Comparison of ENCODE assay signal across 8 cellular contexts in the genomic region with DNA sequence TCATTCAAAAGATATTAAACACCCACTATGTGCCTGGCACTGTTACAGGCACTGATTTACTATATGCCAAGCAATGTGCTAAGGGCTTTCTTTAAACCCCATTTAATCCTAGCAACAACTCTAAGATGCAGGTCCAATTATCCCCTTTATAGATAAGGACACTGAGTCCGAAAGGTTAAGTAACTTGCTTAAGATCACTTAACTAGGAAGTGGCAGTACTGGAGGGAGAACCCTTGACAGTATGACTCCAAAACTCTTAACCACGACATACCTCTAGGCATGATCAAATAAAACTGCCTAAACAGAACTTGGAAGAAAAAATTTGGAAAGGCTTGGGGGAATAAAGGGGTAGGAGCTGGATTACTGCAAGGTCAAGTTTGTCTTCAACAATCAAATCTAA. TPM values are rescaled to one million over a fixed set of nuclear protein-coding genes. Genes with fewer than 3 reads are reported as not detected.
A peak's percentile ranks its signal among the peaks of the same experiment; 100 is the strongest.
DNase-seq lines count a peak whose midpoint lies in the region; ATAC-seq, FAIRE-seq and TF ChIP-seq lines count a peak whose summit lies in the region.

No MANE protein-coding gene starts in this region.

- H3K27ac ChIP-seq in AG04450 (ENCODE audit: low read depth, low read length) (no peak overlapping the region), IMR-90 (ENCODE audit: insufficient read depth, low read length) (no peak overlapping the region), GM12878 (ENCODE audit: control insufficient read depth, insufficient read depth) (no peak overlapping the region; the same call in 1 of the 2 replicates), mucosa of rectum (ENCODE audit: low read depth in 2 of 2, low read length in 2 of 2) (peak overlapping the region in 1 of 2 donors; percentile 97)

- CTCF ChIA-PET in AG04450 (lab: Charles Lee): interaction anchor here (1.2 to 2.3 kb wide), 3 partner anchors 12 to 120 kb away, joined by 3 to 11 read pairs (median 10); no protein-coding TSS in a partner anchor
- CTCF ChIA-PET in IMR-90 (lab: Yijun Ruan, JAX): no interaction called here
- CTCF ChIA-PET in GM12878 (lab: Yijun Ruan, JAX): interaction anchor here (0.9 to 3.4 kb wide), 7 partner anchors 9 to 444 kb away, joined by 3 to 34 read pairs (median 5); no protein-coding TSS in a partner anchor

- SMC1A ChIA-PET in GM12878 (lab: Charles Lee; ENCODE audit: uncharacterized antibody, unreplicated experiment): interaction anchor here (0.7 to 4.8 kb wide), 10 partner anchors 8 to 200 kb away, joined by 3 to 44 read pairs (median 4); no protein-coding TSS in a partner anchor

- no peak overlapping the region; the same call in 1 of the 2 replicates for H3K56ac ChIP-seq in IMR-90 (ENCODE audit: extremely low read depth, insufficient read depth, low read length)

- H4K8ac ChIP-seq in IMR-90 (ENCODE audit: low read depth in 2 of 2, low read length in 2 of 2): no peak overlapping the region

- no peak for TF ChIP-seq CTCF in AG04450 (IDR thresholded peaks at IDR 0.05; ENCODE audit: low read depth, low read length)
- TF ChIP-seq CTCF in IMR-90 (conservative IDR thresholded peaks at IDR 0.05; ENCODE audit: low read depth, low read length): no peak
- no peak for TF ChIP-seq CTCF in GM12878 (IDR thresholded peaks at IDR 0.05 in 2 of 3, conservative IDR thresholded peaks at IDR 0.05 in 1 of 3; ENCODE audit: control insufficient read depth in 2 of 3, extremely low read depth in 1 of 3, insufficient read depth in 1 of 3, low read depth in 3 of 3, low read length in 3 of 3)

- RAD21 ChIA-PET in GM12878 (lab: Charles Lee; ENCODE audit: unreplicated experiment): interaction anchor here (0.6 to 2.4 kb wide), 9 partner anchors 13 to 444 kb away, joined by 3 to 15 read pairs (median 4); no protein-coding TSS in a partner anchor

- H3K79me1 ChIP-seq in IMR-90 (ENCODE audit: low read depth in 1 of 2, low read length in 2 of 2): peaks cover 4 to 24% of the 10 kb centered on the region in 2 experiments; a peak in 3 of 4 replicates

- peak overlapping the region; percentile 75; the same call in 1 of the 2 replicates for H3K9ac ChIP-seq in IMR-90 (ENCODE audit: low read depth, low read length)
- peak overlapping the region; percentile 93 for H3K9ac ChIP-seq in GM12878 (ENCODE audit: control insufficient read depth, insufficient read depth, low read length)
- peak overlapping the region in 1 of 2 donors; percentile 94 for H3K9ac ChIP-seq in mucosa of rectum (ENCODE audit: low read depth in 1 of 2, low read length in 2 of 2)

- TF ChIP-seq EP300 in GM12878 (IDR thresholded peaks at IDR 0.05; ENCODE audit: borderline replicate concordance in 1 of 2, control insufficient read depth in 1 of 2, low read depth in 2 of 2, low read length in 2 of 2): no peak

- FAIRE-seq in GM12878 (lab: Jason Lieb, UNC): no peak

- no peak for DNase-seq in AG04450 (ENCODE audit: low read depth, low spot score)
- DNase-seq in IMR-90: peak; percentile 21
- DNase-seq in GM12878 (ENCODE audit: low read depth, low spot score): no peak
- DNase-seq in activated CD4-positive, CD25-positive, alpha-beta regulatory T cell (lab: John Stamatoyannopoulos, UW): no peak
- no peak for DNase-seq in stimulated activated CD8-positive, alpha-beta memory T cell treated with anti-CD3 and anti-CD28 coated beads, Interleukin-4, amount 100 ng/mL, for 48 hours

- no peak overlapping the region for H3K18ac ChIP-seq in IMR-90 (ENCODE audit: low read depth, low read length)

- in situ Hi-C loops in IMR-90 (cut with MboI; ENCODE audit: low sequenced_read_pairs): no loop called here
- in situ Hi-C loops in GM12878 (cut with MboI): no loop called here

- no peak overlapping the region for H2BK5ac ChIP-seq in IMR-90 (ENCODE audit: low read depth, low read length, poor library complexity, severe bottlenecking)

- peaks cover 76% of the 10 kb centered on the region for H3K79me2 ChIP-seq in GM12878 (ENCODE audit: control insufficient read depth, insufficient read depth, low read length)

- ATAC-seq in IMR-90 (ENCODE audit: low read depth) (no peak), GM12878 (0 out of 3 replicates have a peak, but pooled peaks have one; percentile 3), GM19397 (IDR thresholded peaks at IDR 0.05; ENCODE audit: unreplicated experiment) (no peak), GM18517 (IDR thresholded peaks at IDR 0.05; ENCODE audit: unreplicated experiment) (no peak)

- no peak overlapping the region for H2BK15ac ChIP-seq in IMR-90 (ENCODE audit: low read depth, low read length)

- dilution Hi-C loops in IMR-90 (cut with HindIII; ENCODE audit: low sequenced_read_pairs, unreplicated experiment): no loop called here

- intact Hi-C loops in IMR-90 (cut with micrococcal nuclease): loop anchor here (2.0 to 5.0 kb wide), 3 partner anchors 17 to 443 kb away; no protein-coding TSS in a partner anchor
- intact Hi-C loops in GM12878 (cut with micrococcal nuclease; ENCODE audit: unreplicated experiment): loop anchor here (5.0 kb wide), 1 partner anchor 273 kb away; the partner anchor contains the start of gene TRAF1

- peak overlapping the region; percentile 100 for H3K4me2 ChIP-seq in IMR-90 (ENCODE audit: low read depth, low read length)
- H3K4me2 ChIP-seq in GM12878 (ENCODE audit: control insufficient read depth, insufficient read depth): peak overlapping the region; percentile 84

- no peak overlapping the region for H2AK5ac ChIP-seq in IMR-90 (ENCODE audit: low read depth, low read length)

- POLR2A ChIA-PET in AG04450 (lab: Yijun Ruan, JAX) (no interaction called here), IMR-90 (lab: Charles Lee; ENCODE audit: unreplicated experiment) (no interaction called here), GM12878 (lab: Charles Lee) (interaction anchor here (0.9 to 2.5 kb wide), 6 partner anchors 10 to 78 kb away, joined by 3 to 11 read pairs (median 4); no protein-coding TSS in a partner anchor)

- H2AK9ac ChIP-seq in IMR-90 (replicated peaks; ENCODE audit: low read depth, low read length, poor library complexity): no peak overlapping the region

- H2AFZ ChIP-seq in IMR-90 (replicated peaks; ENCODE audit: low read length, poor library complexity): no peak overlapping the region
- no peak overlapping the region for H2AFZ ChIP-seq in GM12878 (ENCODE audit: control insufficient read depth, low read depth, low read length)

- no peak overlapping the region for H2BK120ac ChIP-seq in IMR-90 (ENCODE audit: low read depth, low read length)

- H3K23ac ChIP-seq in IMR-90 (ENCODE audit: low read depth, low read length): peak overlapping the region; percentile 92; the same call in 1 of the 2 replicates

- H4K91ac ChIP-seq in IMR-90 (ENCODE audit: insufficient read depth, low read depth, low read length): no peak overlapping the region

- no peaks in the 10 kb centered on the region; the same call in 1 of the 2 replicates for H3K36me3 ChIP-seq in IMR-90 (ENCODE audit: control insufficient read depth, insufficient read depth, low read length)
- no peaks in the 10 kb centered on the region for H3K36me3 ChIP-seq in GM12878 (ENCODE audit: control insufficient read depth in 2 of 2, insufficient read depth in 2 of 2, low read length in 1 of 2)
- no peaks in the 10 kb centered on the region for H3K36me3 ChIP-seq in mucosa of rectum (ENCODE audit: control insufficient read depth in 2 of 2, insufficient read depth in 2 of 2, low read length in 2 of 2)

- H3K4ac ChIP-seq in IMR-90 (ENCODE audit: low read depth, low read length): no peak overlapping the region

- H3K27me3 ChIP-seq in AG04450 (ENCODE audit: control insufficient read depth, insufficient read depth, low read length) (no peaks in the 10 kb centered on the region), IMR-90 (ENCODE audit: control insufficient read depth, insufficient read depth, low read length) (no peaks in the 10 kb centered on the region), GM12878 (replicated peaks in 1 of 2; ENCODE audit: control insufficient read depth in 2 of 2, insufficient read depth in 2 of 2, low read length in 1 of 2) (no peaks in the 10 kb centered on the region), mucosa of rectum (ENCODE audit: control insufficient read depth in 2 of 2, insufficient read depth in 2 of 2, low read length in 2 of 2) (no peaks in the 10 kb centered on the region)

- WGBS in IMR-90 (ENCODE audit: extremely low coverage in 2 of 2, insufficient read length in 1 of 2), 2 experiments: no CpG with 5 or more reads among the region's 2 CpGs
- 6% methylated on average over 2 of the region's 2 CpGs for WGBS in GM12878 (ENCODE audit: insufficient coverage, insufficient replicate concordance, low lambda C conversion rate, missing lambda C conversion rate)

- peak overlapping the region; percentile 66 for H3K14ac ChIP-seq in IMR-90 (replicated peaks; ENCODE audit: low read depth, low read length)

- H3K9me1 ChIP-seq in IMR-90 (ENCODE audit: insufficient read depth, low read length): peaks cover 10% of the 10 kb centered on the region

- no peak overlapping the region for H4K5ac ChIP-seq in IMR-90 (ENCODE audit: low read depth, low read length)

- H4K20me1 ChIP-seq in IMR-90 (ENCODE audit: insufficient read depth, low read length) (peaks cover 65% of the 10 kb centered on the region), GM12878 (ENCODE audit: control insufficient read depth, insufficient read depth) (0 out of 2 replicates have a peak, but pooled peaks cover 4% of the 10 kb centered on the region)

- H3K9me3 ChIP-seq in AG04450 (ENCODE audit: control insufficient read depth, insufficient read depth, low read length) (no peaks in the 10 kb centered on the region), IMR-90 (ENCODE audit: control insufficient read depth, insufficient read depth, low read length) (no peaks in the 10 kb centered on the region), GM12878 (replicated peaks; ENCODE audit: control insufficient read depth, insufficient read depth, low read length) (no peaks in the 10 kb centered on the region), mucosa of rectum (ENCODE audit: control insufficient read depth in 2 of 2, low read length in 2 of 2) (no peaks in the 10 kb centered on the region)

- TF ChIP-seq POLR2A in IMR-90 (IDR thresholded peaks at IDR 0.05; ENCODE audit: low read depth, low read length) (no peak), GM12878 (IDR thresholded peaks at IDR 0.05; ENCODE audit: low read depth, low read length) (no peak)

- TF ChIP-seq RAD21 in IMR-90 (IDR thresholded peaks at IDR 0.05; ENCODE audit: low read length): no peak
- no peak for TF ChIP-seq RAD21 in GM12878 (IDR thresholded peaks at IDR 0.05; ENCODE audit: insufficient read depth, low read depth, low read length)

- H3K4me1 ChIP-seq in IMR-90 (ENCODE audit: control insufficient read depth, insufficient read depth, low read length) (peaks cover 9% of the 10 kb centered on the region), GM12878 (ENCODE audit: control insufficient read depth, insufficient read depth, low read length) (peaks cover 8% of the 10 kb centered on the region), mucosa of rectum (ENCODE audit: control insufficient read depth in 2 of 2, insufficient read depth in 2 of 2, low read length in 2 of 2) (peaks cover 38 to 45% of the 10 kb centered on the region in 2 donors)

- no peak overlapping the region for H2BK20ac ChIP-seq in IMR-90 (ENCODE audit: low read depth, low read length)

- H3K4me3 ChIP-seq in AG04450 (ENCODE audit: low read depth, low read length) (peak overlapping the region; percentile 81), IMR-90 (ENCODE audit: insufficient read depth, low read depth, low read length) (peak overlapping the region; percentile 77), GM12878 (peak overlapping the region; percentile 90), mucosa of rectum (ENCODE audit: low read length in 2 of 2) (peak overlapping the region; percentile 98 to 99)

- TSS peak; percentile 45 for BruUV-seq in IMR-90 (replicated peaks; lab: Mats Ljungman, UMichigan)
- no TSS peak for BruUV-seq in GM12878 (replicated peaks; lab: Mats Ljungman, UMichigan)

RNA-seq across cellular contexts. Expression of gene RAB14, which starts 1.7 kb away (rescaled TPM):
- polyA plus RNA-seq in AG04450 (2011; rRNA removed) (36.1 and 40.3 TPM in 2 replicates), IMR-90 (2012; rRNA removed) (22.8 and 29.3 TPM in 2 replicates), GM12878 (2011; rRNA removed) (23.7 and 32.9 TPM in 2 replicates), GM12878 (2014; fragmentation: Illumina TruSeq; extraction: Trizol) (40.8 and 48.7 TPM in 2 replicates), GM12878 (2014; fragmentation: Nextera tagmentation; extraction: Ambion mirVana) (10 to 100 TPM; 21.3 to 26.0 TPM), GM12878 (2014; rRNA removed) (15.2 and 16.7 TPM in 2 replicates), GM12878 (2016; fragmentation: Nextera tagmentation; extraction: Ambion mirVana) (10 to 100 TPM; 57.4 to 59.9 TPM)
- 13.5 and 21.9 TPM in 2 replicates for polyA minus RNA-seq in AG04450 (2011; rRNA and poly(A)+ RNA removed)
- total RNA-seq in IMR-90 (2012; rRNA removed) (20.1 and 36.1 TPM in 2 replicates), GM12878 (2014; rRNA removed) (16.9 and 21.0 TPM in 2 replicates), GM12878 (2014; rRNA removed; fragmentation: Illumina TruSeq; extraction: Trizol) (24.9 and 25.7 TPM in 2 replicates), GM12878 (2021) (46.7 and 51.1 TPM in 2 replicates)
- polyA plus RNA-seq in IMR-90 (2012; cell fraction: cytosol; rRNA removed): 4.7 and 8.9 TPM in 2 replicates
- 2.7 and 18.8 TPM in 2 replicates for polyA plus RNA-seq in IMR-90 (2012; cell fraction: nucleus; rRNA removed; ENCODE audit: low replicate concordance)
- 35.6 and 36.7 TPM in 2 replicates for total RNA-seq in GM12878 (2013; cell fraction: nucleolus; rRNA removed)
- polyA plus RNA-seq in GM12878 (2011; ENCODE audit: low read depth): 14.7 TPM
- 9.2 and 15.0 TPM in 2 replicates for polyA plus RNA-seq in GM12878 (2011; cell fraction: cytosol; rRNA removed)
- polyA plus RNA-seq in GM12878 (2011; cell fraction: nucleus; rRNA removed): 22.0 and 23.5 TPM in 2 replicates
- polyA plus RNA-seq in GM12878 (2012): 20.5 and 29.2 TPM in 2 replicates
- polyA minus RNA-seq in GM12878 (2011; rRNA and poly(A)+ RNA removed): 12.1 and 15.5 TPM in 2 replicates
- polyA minus RNA-seq in GM12878 (2011; cell fraction: cytosol; rRNA and poly(A)+ RNA removed): 8.8 and 10.2 TPM in 2 replicates
- polyA minus RNA-seq in GM12878 (2011; cell fraction: nucleus; rRNA and poly(A)+ RNA removed): 16.1 and 26.0 TPM in 2 replicates
